1 cellular context compared by ENCODE assay signal in genomic region chr16:17403859-17404545, GRCh38.
TF ChIP-seq lines count a peak whose summit lies in the region.

No MANE protein-coding gene starts in this region.

TF ChIP-seq in WTC11, 78 proteins besides CTCF, POLR2A, EP300 and RAD21 (continued from another document):
- TF ChIP-seq ZNF512 (CRISPR knock-in tag; IDR thresholded peaks at IDR 0.05; ENCODE audit: borderline replicate concordance) (no peak), NFE2L1 (CRISPR knock-in tag; IDR thresholded peaks at IDR 0.05) (no peak), ZMAT4 (CRISPR knock-in tag; IDR thresholded peaks at IDR 0.05) (no peak), IRF1 (CRISPR knock-in tag; IDR thresholded peaks at IDR 0.05) (no peak), OVOL2 (CRISPR knock-in tag; IDR thresholded peaks at IDR 0.05; ENCODE audit: borderline replicate concordance) (no peak), USF2 (CRISPR knock-in tag; IDR thresholded peaks at IDR 0.05) (no peak), ZNF425 (CRISPR knock-in tag; conservative IDR thresholded peaks at IDR 0.05) (no peak), ZNF138 (CRISPR knock-in tag; conservative IDR thresholded peaks at IDR 0.05) (no peak)
